ENCODE assay signal across 16 cellular contexts in the genomic region with DNA sequence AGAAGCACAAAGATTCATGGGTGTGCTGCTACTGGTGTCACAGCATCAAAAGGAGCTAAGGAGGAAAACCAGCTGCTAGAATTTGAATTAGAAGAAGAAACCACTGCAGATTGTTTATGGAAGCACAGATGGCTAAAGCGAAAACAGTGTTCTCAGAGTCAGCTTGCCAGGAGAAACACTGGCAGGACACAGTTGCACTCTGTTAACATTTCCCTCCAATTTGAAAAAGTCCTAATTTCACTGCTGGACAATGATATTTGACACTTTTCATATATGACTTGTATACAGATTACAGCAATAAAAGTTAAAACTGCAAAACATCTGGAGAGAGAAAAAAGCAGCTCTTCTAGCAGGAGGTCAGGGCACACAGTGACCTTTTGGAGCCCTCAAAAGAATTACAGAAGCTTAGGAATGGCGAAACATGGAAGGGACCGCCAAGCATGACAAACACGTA.
A peak's percentile ranks its signal among the peaks of the same experiment; 100 is the strongest.
DNase-seq lines count a peak whose midpoint lies in the region; ATAC-seq and TF ChIP-seq lines count a peak whose summit lies in the region.
"Had no signal": no experiment of that assay in that cellular context is flagged by ENCODE, and none has a peak within 500 bp of the region (broad histone marks: within the 10 kb centered on the region; RNA-seq: fewer than 3 reads in every experiment).

No MANE protein-coding gene starts in this region.

- H3K4me1 ChIP-seq in SJSA1 (replicated peaks) (peaks cover 12% of the 10 kb centered on the region), heart left ventricle (peaks cover 0 to 8% (median 0%) of the 10 kb centered on the region in 12 donors)

- H3K4me3 Mint-ChIP-seq in stimulated activated memory B cell treated with anti-CD40 and anti-IgM and Interleukin-4, amounts not matched to agents 10 μg/mL and 1 μg/mL and 100 μg/mL, for 72 hours = no peak overlapping the region
- H3K4me3 Mint-ChIP-seq: activated naive CD4-positive, alpha-beta T cell treated with anti-CD3 and anti-CD28 coated beads, Interleukin-2, amount 50 U/mL, for 24 hours; central memory CD8-positive, alpha-beta T cell; immature natural killer cell; stimulated activated naive CD8-positive, alpha-beta T cell treated with anti-CD3 and anti-CD28 coated beads, Interleukin-15, amount 100 ng/mL, for 72 hours had no signal

- no peak for TF ChIP-seq POLR2A in heart left ventricle (IDR thresholded peaks at IDR 0.05)

- H3K9me3 Mint-ChIP-seq in stimulated activated memory B cell treated with anti-CD40 and anti-IgM and Interleukin-4, amounts not matched to agents 10 μg/mL and 1 μg/mL and 100 μg/mL, for 72 hours = no peaks in the 10 kb centered on the region
- H3K9me3 Mint-ChIP-seq: activated naive CD4-positive, alpha-beta T cell treated with anti-CD3 and anti-CD28 coated beads, Interleukin-2, amount 50 U/mL, for 24 hours had no signal

- H3K27ac ChIP-seq in AG04450 (ENCODE audit: low read depth, low read length) (no peak overlapping the region), SJSA1 (0 out of 2 replicates have a peak overlapping the region, but pooled peaks have one; percentile 1), heart left ventricle (peak overlapping the region in 5 of 12 donors; percentile 6 to 55 (median 25))

- H3K36me3 ChIP-seq in SJSA1 (no peaks in the 10 kb centered on the region), heart left ventricle (no peaks in the 10 kb centered on the region)

- peak; percentile 67 to 90 (median 74) for ATAC-seq in heart left ventricle
- no peak for ATAC-seq in stimulated activated memory B cell treated with anti-CD40 and anti-IgM and Interleukin-4, amounts not matched to agents 10 μg/mL and 1 μg/mL and 100 μg/mL, for 72 hours
- ATAC-seq in GM19455 (IDR thresholded peaks at IDR 0.05; ENCODE audit: unreplicated experiment) = no peak
- ATAC-seq in GM18498 (IDR thresholded peaks at IDR 0.05; ENCODE audit: unreplicated experiment) = no peak
- ATAC-seq: SK-N-SH treated with all-trans-retinoic acid at 6 μM for 48 hours; stimulated activated naive CD8-positive, alpha-beta T cell treated with anti-CD3 and anti-CD28 coated beads, Interleukin-15, amount 100 ng/mL, for 72 hours had no signal

- H3K27ac Mint-ChIP-seq in stimulated activated memory B cell treated with anti-CD40 and anti-IgM and Interleukin-4, amounts not matched to agents 10 μg/mL and 1 μg/mL and 100 μg/mL, for 72 hours = no peak overlapping the region
- H3K27ac Mint-ChIP-seq: activated naive CD4-positive, alpha-beta T cell treated with anti-CD3 and anti-CD28 coated beads, Interleukin-2, amount 50 U/mL, for 24 hours; immature natural killer cell; stimulated activated naive CD8-positive, alpha-beta T cell treated with anti-CD3 and anti-CD28 coated beads, Interleukin-15, amount 100 ng/mL, for 72 hours had no signal

- no peaks in the 10 kb centered on the region for H3K27me3 Mint-ChIP-seq in stimulated activated memory B cell treated with anti-CD40 and anti-IgM and Interleukin-4, amounts not matched to agents 10 μg/mL and 1 μg/mL and 100 μg/mL, for 72 hours
- H3K27me3 Mint-ChIP-seq: activated naive CD4-positive, alpha-beta T cell treated with anti-CD3 and anti-CD28 coated beads, Interleukin-2, amount 50 U/mL, for 24 hours; central memory CD8-positive, alpha-beta T cell; stimulated activated naive CD8-positive, alpha-beta T cell treated with anti-CD3 and anti-CD28 coated beads, Interleukin-15, amount 100 ng/mL, for 72 hours had no signal

- TF ChIP-seq CTCF in AG04450 (IDR thresholded peaks at IDR 0.05; ENCODE audit: low read depth, low read length) (no peak), heart left ventricle (IDR thresholded peaks at IDR 0.05) (no peak)

- POLR2A ChIA-PET in AG04450 (lab: Yijun Ruan, JAX) = interaction anchor here (1.0 to 1.7 kb wide), 2 partner anchors 156 to 314 kb away, joined by 4 to 7 read pairs; no protein-coding TSS in a partner anchor

- H3K9me3 ChIP-seq in AG04450 (ENCODE audit: control insufficient read depth, insufficient read depth, low read length) (no peaks in the 10 kb centered on the region), SJSA1 (replicated peaks) (no peaks in the 10 kb centered on the region), heart left ventricle (peaks cover 0 to 8% (median 0%) of the 10 kb centered on the region in 12 donors)

- no peaks in the 10 kb centered on the region for H3K27me3 ChIP-seq in AG04450 (ENCODE audit: control insufficient read depth, insufficient read depth, low read length)
- H3K27me3 ChIP-seq in SJSA1 (replicated peaks) = no peaks in the 10 kb centered on the region
- H3K27me3 ChIP-seq in heart left ventricle = no peaks in the 10 kb centered on the region

- 65 to 70% (median 68%) methylated on average over 4 of the region's 4 CpGs for WGBS in heart left ventricle, 4 donors

- no peaks in the 10 kb centered on the region for H3K4me1 Mint-ChIP-seq in stimulated activated memory B cell treated with anti-CD40 and anti-IgM and Interleukin-4, amounts not matched to agents 10 μg/mL and 1 μg/mL and 100 μg/mL, for 72 hours
- H3K4me1 Mint-ChIP-seq: activated naive CD4-positive, alpha-beta T cell treated with anti-CD3 and anti-CD28 coated beads, Interleukin-2, amount 50 U/mL, for 24 hours; central memory CD8-positive, alpha-beta T cell; immature natural killer cell; stimulated activated naive CD8-positive, alpha-beta T cell treated with anti-CD3 and anti-CD28 coated beads, Interleukin-15, amount 100 ng/mL, for 72 hours had no signal

- intact Hi-C loops in heart left ventricle (cut with DNase I) = loop anchor here in 1 of 10 donors (10.0 kb wide), 1 partner anchor 313 kb away; the partner anchor contains the start of gene COL12A1
- intact Hi-C loops in posterior vena cava (cut with DNase I) = no loop called here
- intact Hi-C loops in head of caudate nucleus (cut with DNase I) = no loop called here

- CTCF ChIA-PET in AG04450 (lab: Charles Lee) = interaction anchor here (1.0 to 2.3 kb wide), 3 partner anchors 312 to 482 kb away, joined by 3 to 15 read pairs (median 3); no protein-coding TSS in a partner anchor

- no peaks in the 10 kb centered on the region for H3K36me3 Mint-ChIP-seq in stimulated activated memory B cell treated with anti-CD40 and anti-IgM and Interleukin-4, amounts not matched to agents 10 μg/mL and 1 μg/mL and 100 μg/mL, for 72 hours
- H3K36me3 Mint-ChIP-seq: activated naive CD4-positive, alpha-beta T cell treated with anti-CD3 and anti-CD28 coated beads, Interleukin-2, amount 50 U/mL, for 24 hours; immature natural killer cell had no signal

- H3K4me3 ChIP-seq in AG04450 (ENCODE audit: low read depth, low read length) (no peak overlapping the region), SJSA1 (no peak overlapping the region), heart left ventricle (no peak overlapping the region)

- DNase-seq in AG04450 (ENCODE audit: low read depth, low spot score) (peak; percentile 79), SJSA1 (ENCODE audit: low read depth in 1 of 2, low spot score in 2 of 2) (peak in 1 of 2 experiments; percentile 44), heart left ventricle (peak in 3 of 5 donors; percentile 22 to 37 (median 22)), posterior vena cava (ENCODE audit: low spot score) (peak; percentile 80), head of caudate nucleus (no peak)
- DNase-seq: Calu3; erythroblast; immature natural killer cell; NCI-H2227 treated with DMSO at 0.1 percent for 48 hours; stimulated activated naive CD8-positive, alpha-beta T cell treated with anti-CD3 and anti-CD28 coated beads, Interleukin-15, amount 100 ng/mL, for 72 hours had no signal

Comparison
In these comparisons a context has a peak if more than half of its experiments do, and no peak if none do; other contexts are left out.
1. DNase-seq: peak in AG04450 (single experiment), heart left ventricle (3 of 5) and posterior vena cava (single experiment); none in head of caudate nucleus (0 of 42).
2. ATAC-seq: peak in heart left ventricle (4 of 4); none in stimulated activated memory B cell treated with anti-CD40 and anti-IgM and Interleukin-4, amounts not matched to agents 10 μg/mL and 1 μg/mL and 100 μg/mL, for 72 hours (single experiment), GM19455 (single experiment) and GM18498 (single experiment).